11 cellular contexts compared by ENCODE assay signal in the genomic region with DNA sequence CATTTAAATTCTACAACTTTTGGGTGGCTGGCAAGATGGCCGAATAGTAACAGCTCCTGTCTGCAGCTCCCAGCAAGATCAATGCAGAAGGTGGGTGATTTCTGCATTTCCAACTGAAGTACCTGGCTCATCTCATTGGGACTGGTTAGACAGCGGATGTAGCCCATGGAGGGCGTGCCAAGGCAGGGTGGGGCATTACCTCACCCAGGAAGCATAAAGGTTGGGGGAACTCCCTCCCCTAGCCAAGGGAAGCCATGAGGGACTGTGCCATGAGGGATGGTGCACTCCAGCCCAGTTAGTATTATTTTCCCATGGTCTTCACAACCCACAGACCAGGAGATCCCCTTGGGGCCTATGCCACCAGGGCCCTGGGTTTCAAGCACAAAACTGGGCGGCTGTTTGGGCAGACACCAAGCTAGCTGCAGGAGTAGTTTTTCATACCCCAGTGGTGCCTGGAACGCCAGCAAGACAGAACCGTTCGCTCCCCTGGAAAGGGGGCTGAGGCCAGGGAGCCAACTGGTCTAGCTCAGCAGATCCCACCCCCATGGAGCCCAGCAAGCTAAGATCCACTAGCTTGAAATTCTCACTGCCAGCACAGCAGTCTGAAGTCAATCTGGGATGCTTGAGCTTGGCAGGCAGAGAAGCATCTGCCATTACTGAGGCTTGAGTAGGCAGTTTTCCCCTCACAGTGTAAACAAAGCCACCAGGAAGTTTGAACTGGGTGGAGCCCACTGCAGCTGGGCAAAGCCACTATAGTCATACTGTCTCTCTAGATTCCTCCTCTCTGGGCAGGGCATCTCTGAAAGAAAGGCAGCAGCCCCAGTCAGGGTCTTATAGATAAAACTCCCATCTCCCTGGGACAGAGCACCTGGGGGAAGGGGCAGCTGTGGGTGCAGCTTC. TPM values are rescaled to one million over a fixed set of nuclear protein-coding genes. Genes with fewer than 3 reads are reported as not detected.
DNase-seq lines count a peak whose midpoint lies in the region; ATAC-seq and TF ChIP-seq lines count a peak whose summit lies in the region.
"Not testable (repeated sequence)": the region's sequence is repeated elsewhere in the genome, so short reads cannot be mapped to it uniquely, and the experiment has no call there.
"Had no signal": no experiment of that assay in that cellular context is flagged by ENCODE, and none has a peak within 500 bp of the region (broad histone marks: within the 10 kb centered on the region; RNA-seq: fewer than 3 reads in every experiment).

No MANE protein-coding gene starts in this region.

- H3F3A ChIP-seq in GM23248 (ENCODE audit: insufficient read depth), result not testable (repeated sequence)

- DNase-seq in CD8-positive, alpha-beta T cell, result peak in 3 of 7 experiments; percentile 33 to 59 (median 41)
- not testable (repeated sequence) for DNase-seq in GM23248
- DNase-seq in NCI-H146 (lab: John Stamatoyannopoulos, UW), result peak; percentile 21
- DNase-seq in activated CD8-positive, alpha-beta T cell treated with anti-CD3 and anti-CD28 coated beads, Interleukin-2, amount 10 ng/mL, durations not matched to agents 7 days and 5 days, result peak; percentile 43
- peak; percentile 42 for DNase-seq in activated naive CD8-positive, alpha-beta T cell treated with anti-CD3 and anti-CD28 coated beads for 36 hours
- DNase-seq in left colon, result peak; percentile 44
- peak; percentile 46 for DNase-seq in stimulated activated CD8-positive, alpha-beta memory T cell treated with anti-CD3 and anti-CD28 coated beads, Interleukin-4, amount 100 ng/mL, for 48 hours

- 76% methylated on average over 7 of the region's 7 CpGs for WGBS in GM23248 (ENCODE audit: low coverage in 1 of 2, low lambda C conversion rate in 2 of 2, missing lambda C conversion rate in 2 of 2), 2 experiments

- peak overlapping the region; percentile 39 for H3K4me3 Mint-ChIP-seq in CD8-positive, alpha-beta T cell
- peak overlapping the region; percentile 11 for H3K4me3 Mint-ChIP-seq in T-helper 1 cell treated with Interleukin-12 subunit alpha and Interleukin-12 subunit beta and Interleukin-4 antibody, amounts not matched to agents 30 μg/mL and 1 μg/mL, for 36 hours
- peak overlapping the region; percentile 37 for H3K4me3 Mint-ChIP-seq in activated CD8-positive, alpha-beta T cell treated with anti-CD3 and anti-CD28 coated beads, Interleukin-2, amount 10 ng/mL, durations not matched to agents 7 days and 5 days
- not testable (repeated sequence) for H3K4me3 Mint-ChIP-seq in activated naive CD8-positive, alpha-beta T cell treated with anti-CD3 and anti-CD28 coated beads for 36 hours

- CTCF ChIA-PET in CD8-positive, alpha-beta T cell (lab: Charles Lee), result interaction anchor here (0.6 to 3.6 kb wide), 35 partner anchors 10 to 500 kb away, joined by 3 to 43 read pairs (median 5); a partner anchor contains a TSS
- CTCF ChIA-PET in activated CD8-positive, alpha-beta T cell treated with anti-CD3 and anti-CD28 coated beads, Interleukin-2, amount 10 ng/mL, durations not matched to agents 7 days and 5 days (lab: Charles Lee), result interaction anchor here (0.6 to 4.9 kb wide), 39 partner anchors 9 to 619 kb away, joined by 3 to 36 read pairs (median 5); a partner anchor contains a TSS

- H3K9ac ChIP-seq in GM23248, result not testable (repeated sequence)

- not testable (repeated sequence) for H4K20me1 ChIP-seq in GM23248 (ENCODE audit: insufficient read depth)

- not testable (repeated sequence) for TF ChIP-seq CTCF in CD8-positive, alpha-beta T cell (IDR thresholded peaks at IDR 0.05)

- not testable (repeated sequence) for H3K9me3 ChIP-seq in CD8-positive, alpha-beta T cell (ENCODE audit: low read length); GM23248 (ENCODE audit: low read depth)

- in situ Hi-C loops in GM23248 (cut with MboI), result loop anchor here (5.0 to 10.0 kb wide), 2 partner anchors 159 to 332 kb away; no protein-coding TSS in a partner anchor

- H3K27ac Mint-ChIP-seq in CD8-positive, alpha-beta T cell, result peak overlapping the region; percentile 32
- peak overlapping the region; percentile 50 for H3K27ac Mint-ChIP-seq in T-helper 1 cell treated with Interleukin-12 subunit alpha and Interleukin-12 subunit beta and Interleukin-4 antibody, amounts not matched to agents 30 μg/mL and 1 μg/mL, for 36 hours
- peak overlapping the region; percentile 58 for H3K27ac Mint-ChIP-seq in activated CD8-positive, alpha-beta T cell treated with anti-CD3 and anti-CD28 coated beads, Interleukin-2, amount 10 ng/mL, durations not matched to agents 7 days and 5 days
- peak overlapping the region; percentile 25 for H3K27ac Mint-ChIP-seq in activated naive CD8-positive, alpha-beta T cell treated with anti-CD3 and anti-CD28 coated beads for 36 hours

- peak; percentile 54 for ATAC-seq in CD8-positive, alpha-beta T cell
- ATAC-seq in activated CD8-positive, alpha-beta T cell treated with anti-CD3 and anti-CD28 coated beads, Interleukin-2, amount 10 ng/mL, durations not matched to agents 7 days and 5 days, result peak; percentile 43
- ATAC-seq in left colon, result peak; percentile 82

- H3K27ac ChIP-seq in CD8-positive, alpha-beta T cell (ENCODE audit: low read depth, low read length), result not testable (repeated sequence)
- 0 out of 2 replicates have a peak overlapping the region, but pooled peaks have one; percentile 13 for H3K27ac ChIP-seq in GM23248

- H3K9me2 ChIP-seq in GM23248 (ENCODE audit: insufficient read depth), result not testable (repeated sequence)

- peaks cover 15% of the 10 kb centered on the region for H3K4me1 ChIP-seq in CD8-positive, alpha-beta T cell (ENCODE audit: insufficient read depth, low read length)
- peaks cover 11% of the 10 kb centered on the region for H3K4me1 ChIP-seq in GM23248 (ENCODE audit: insufficient read depth)

- peaks cover 15% of the 10 kb centered on the region for H3K4me1 Mint-ChIP-seq in CD8-positive, alpha-beta T cell (ENCODE audit: low read depth)
- not testable (repeated sequence) for H3K4me1 Mint-ChIP-seq in T-helper 1 cell treated with Interleukin-12 subunit alpha and Interleukin-12 subunit beta and Interleukin-4 antibody, amounts not matched to agents 30 μg/mL and 1 μg/mL, for 36 hours (ENCODE audit: low read depth)
- H3K4me1 Mint-ChIP-seq in activated CD8-positive, alpha-beta T cell treated with anti-CD3 and anti-CD28 coated beads, Interleukin-2, amount 10 ng/mL, durations not matched to agents 7 days and 5 days (ENCODE audit: low read depth), result peaks cover 21% of the 10 kb centered on the region
- H3K4me1 Mint-ChIP-seq in activated naive CD8-positive, alpha-beta T cell treated with anti-CD3 and anti-CD28 coated beads for 36 hours, result peaks cover 14% of the 10 kb centered on the region

- H3K36me3 ChIP-seq in CD8-positive, alpha-beta T cell (ENCODE audit: insufficient read depth, low read length); GM23248 (ENCODE audit: low read depth): not testable (repeated sequence)

- intact Hi-C loops in CD8-positive, alpha-beta T cell (cut with DNase I, micrococcal nuclease), result loop anchor here (1.0 to 5.0 kb wide), 17 partner anchors 9 to 511 kb away; a partner anchor contains a TSS
- intact Hi-C loops in left colon (cut with DNase I, micrococcal nuclease), result loop anchor here in 1 of 2 donors (10.0 kb wide), 1 partner anchor 312 kb away; no protein-coding TSS in a partner anchor

- not testable (repeated sequence) for H3K9me3 Mint-ChIP-seq in CD8-positive, alpha-beta T cell; activated naive CD8-positive, alpha-beta T cell treated with anti-CD3 and anti-CD28 coated beads for 36 hours
- H3K9me3 Mint-ChIP-seq in T-helper 1 cell treated with Interleukin-12 subunit alpha and Interleukin-12 subunit beta and Interleukin-4 antibody, amounts not matched to agents 30 μg/mL and 1 μg/mL, for 36 hours, result peaks cover 17% of the 10 kb centered on the region
- peaks cover 11% of the 10 kb centered on the region for H3K9me3 Mint-ChIP-seq in activated CD8-positive, alpha-beta T cell treated with anti-CD3 and anti-CD28 coated beads, Interleukin-2, amount 10 ng/mL, durations not matched to agents 7 days and 5 days (ENCODE audit: insufficient read depth)

- not testable (repeated sequence) for H3K27me3 Mint-ChIP-seq in CD8-positive, alpha-beta T cell (ENCODE audit: low read depth); activated naive CD8-positive, alpha-beta T cell treated with anti-CD3 and anti-CD28 coated beads for 36 hours
- peaks cover 23% of the 10 kb centered on the region for H3K27me3 Mint-ChIP-seq in T-helper 1 cell treated with Interleukin-12 subunit alpha and Interleukin-12 subunit beta and Interleukin-4 antibody, amounts not matched to agents 30 μg/mL and 1 μg/mL, for 36 hours (ENCODE audit: low read depth)
- H3K27me3 Mint-ChIP-seq in activated CD8-positive, alpha-beta T cell treated with anti-CD3 and anti-CD28 coated beads, Interleukin-2, amount 10 ng/mL, durations not matched to agents 7 days and 5 days (ENCODE audit: low read depth), result peaks cover 17% of the 10 kb centered on the region

- H3K4me2 ChIP-seq in GM23248 (ENCODE audit: unreplicated experiment), result not testable (repeated sequence)

- not testable (repeated sequence) for H3K4me3 ChIP-seq in CD8-positive, alpha-beta T cell (ENCODE audit: low read depth, low read length); GM23248

- not testable (repeated sequence) for H3K79me2 ChIP-seq in GM23248 (ENCODE audit: insufficient read depth)

- POLR2A ChIA-PET in CD8-positive, alpha-beta T cell (lab: Charles Lee), result interaction anchor here (0.6 to 2.5 kb wide), 8 partner anchors 8 to 399 kb away, joined by 3 to 10 read pairs (median 5); a partner anchor contains a TSS
- POLR2A ChIA-PET in activated CD8-positive, alpha-beta T cell treated with anti-CD3 and anti-CD28 coated beads, Interleukin-2, amount 10 ng/mL, durations not matched to agents 7 days and 5 days (lab: Charles Lee), result interaction anchor here (0.7 to 2.8 kb wide), 3 partner anchors 37 to 131 kb away, joined by 3 to 10 read pairs (median 9); a partner anchor contains a TSS

- H2AFZ ChIP-seq in GM23248, result 0 out of 2 replicates have a peak overlapping the region, but pooled peaks have one; percentile 29

- H3K36me3 Mint-ChIP-seq in CD8-positive, alpha-beta T cell; T-helper 1 cell treated with Interleukin-12 subunit alpha and Interleukin-12 subunit beta and Interleukin-4 antibody, amounts not matched to agents 30 μg/mL and 1 μg/mL, for 36 hours (ENCODE audit: low read depth); activated CD8-positive, alpha-beta T cell treated with anti-CD3 and anti-CD28 coated beads, Interleukin-2, amount 10 ng/mL, durations not matched to agents 7 days and 5 days (ENCODE audit: low read depth); activated naive CD8-positive, alpha-beta T cell treated with anti-CD3 and anti-CD28 coated beads for 36 hours: not testable (repeated sequence)

- H3K27me3 ChIP-seq in CD8-positive, alpha-beta T cell (ENCODE audit: insufficient read depth, low read length); GM23248 (replicated peaks; ENCODE audit: insufficient read depth): not testable (repeated sequence)

RNA-seq across cellular contexts. Expression of a gene that starts 36.1 kb away (rescaled TPM):
- 10 to 100 TPM; 84.2 to 85.3 TPM for total RNA-seq in CD8-positive, alpha-beta T cell
- total RNA-seq in GM23248 (2014; rRNA removed; shearing (Covaris generic)), result 18.8 and 33.0 TPM in 2 replicates
- polyA plus RNA-seq in GM23248 (2016; fragmentation: Nextera tagmentation; extraction: Ambion mirVana), result 29.6 and 32.6 TPM in 2 replicates
- 10 to 100 TPM; 41.6 to 44.1 TPM for total RNA-seq in activated CD8-positive, alpha-beta T cell treated with anti-CD3 and anti-CD28 coated beads, Interleukin-2, amount 10 ng/mL, durations not matched to agents 7 days and 5 days
- total RNA-seq in activated naive CD8-positive, alpha-beta T cell treated with anti-CD3 and anti-CD28 coated beads for 36 hours, result 10 to 100 TPM; 65.2 to 68.3 TPM
- total RNA-seq in left colon, result 10 to 100 TPM; 23.5 to 25.2 TPM

RNA-seq across cellular contexts. Expression of a gene that starts 44.7 kb away (rescaled TPM):
- total RNA-seq in CD8-positive, alpha-beta T cell, result not detected
- total RNA-seq in GM23248 (2014; rRNA removed; shearing (Covaris generic)), result not detected in 2 replicates
- not detected in 2 replicates for polyA plus RNA-seq in GM23248 (2016; fragmentation: Nextera tagmentation; extraction: Ambion mirVana)
- total RNA-seq in activated CD8-positive, alpha-beta T cell treated with anti-CD3 and anti-CD28 coated beads, Interleukin-2, amount 10 ng/mL, durations not matched to agents 7 days and 5 days, result not detected
- not detected for total RNA-seq in activated naive CD8-positive, alpha-beta T cell treated with anti-CD3 and anti-CD28 coated beads for 36 hours
- total RNA-seq in left colon, result 1 to 10 TPM in 1 of 2 donors, under 1 TPM in 1; 0.70 to 1.3 TPM
- total RNA-seq: cerebellum, MCF 10A, right atrium auricular region had no signal
